In the genomic region with DNA sequence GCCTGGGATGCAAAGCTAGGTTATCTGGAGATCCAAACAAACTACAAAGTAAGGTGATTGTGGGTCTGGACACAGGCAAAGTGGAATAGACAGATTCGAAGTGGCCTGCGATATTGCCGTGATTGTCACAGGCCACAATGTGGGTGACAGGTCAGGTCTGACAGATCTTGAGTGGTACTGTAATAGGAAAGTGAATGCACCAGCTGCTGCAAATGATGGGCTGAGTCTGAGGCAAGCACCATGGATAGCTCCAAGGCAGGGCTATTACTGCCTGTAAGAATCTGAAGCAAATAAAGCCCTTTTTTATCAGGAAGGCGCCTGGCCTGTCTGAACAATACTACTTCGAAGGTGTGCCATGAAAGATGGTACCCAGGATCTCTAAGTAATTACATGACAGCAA, we compare ENCODE assay signal across 11 cellular contexts. TPM values are rescaled to one million over a fixed set of nuclear protein-coding genes. Genes with fewer than 3 reads are reported as not detected.
DNase-seq lines count a peak whose midpoint lies in the region; ATAC-seq, FAIRE-seq and TF ChIP-seq lines count a peak whose summit lies in the region.
"Had no signal": no experiment of that assay in that cellular context is flagged by ENCODE, and none has a peak within 500 bp of the region (broad histone marks: within the 10 kb centered on the region; RNA-seq: fewer than 3 reads in every experiment).

No MANE protein-coding gene starts in this region.

- peak; percentile 27 for DNase-seq in HCEC 1CT
- peak; percentile 26 for DNase-seq in RPMI7951 (ENCODE audit: low read depth)
- peak; percentile 60 for DNase-seq in fibroblast of pulmonary artery (ENCODE audit: low read depth)
- peak; percentile 62 for DNase-seq in pons (ENCODE audit: low spot score)
- DNase-seq in NOMO-1 treated with dmso at 0.1 percent for 144 hours (lab: John Stamatoyannopoulos, UW; ENCODE audit: unreplicated experiment), result no peak
- DNase-seq in RCC 7860 (ENCODE audit: low spot score), result no peak
- DNase-seq in HuH-7 (ENCODE audit: low spot score), result no peak
- DNase-seq: activated B cell treated with CpG ODN at 0.5 μM for 24 hours; NCI-H1436 treated with DMSO at 0.1 percent for 48 hours; stimulated activated CD4-positive, alpha-beta T cell treated with anti-CD3 and anti-CD28 coated beads, Interleukin-4, amount 100 ng/mL, for 24 hours had no signal

- no peak for ATAC-seq in HG03159 (IDR thresholded peaks at IDR 0.05; ENCODE audit: unreplicated experiment)

- H3K4me3 ChIP-seq in fibroblast of pulmonary artery (replicated peaks; ENCODE audit: low read depth, low read length), result no peak overlapping the region

- TF ChIP-seq CTCF in fibroblast of pulmonary artery (IDR thresholded peaks at IDR 0.05; ENCODE audit: low read length, missing control alignments), result no peak

- FAIRE-seq in RCC 7860 (lab: Jason Lieb, UNC), result no peak

RNA-seq across cellular contexts. Expression of gene ARMC8, which starts 10.0 kb away (rescaled TPM):
- total RNA-seq in RPMI7951 (2014; rRNA removed; shearing (Covaris generic)), result 42.7 and 67.5 TPM in 2 replicates

RNA-seq across cellular contexts. Expression of gene DBR1, which starts 22.3 kb away (rescaled TPM):
- 22.9 and 25.1 TPM in 2 replicates for total RNA-seq in RPMI7951 (2014; rRNA removed; shearing (Covaris generic))

Comparison
In these comparisons a context has a peak if more than half of its experiments do, and no peak if none do; other contexts are left out.
1. DNase-seq: peak in HCEC 1CT (single experiment), RPMI7951 (single experiment), fibroblast of pulmonary artery (single experiment) and pons (single experiment); none in NOMO-1 treated with dmso at 0.1 percent for 144 hours (single experiment), RCC 7860 (single experiment) and HuH-7 (single experiment).